8 cellular contexts compared by ENCODE assay signal in the genomic region with DNA sequence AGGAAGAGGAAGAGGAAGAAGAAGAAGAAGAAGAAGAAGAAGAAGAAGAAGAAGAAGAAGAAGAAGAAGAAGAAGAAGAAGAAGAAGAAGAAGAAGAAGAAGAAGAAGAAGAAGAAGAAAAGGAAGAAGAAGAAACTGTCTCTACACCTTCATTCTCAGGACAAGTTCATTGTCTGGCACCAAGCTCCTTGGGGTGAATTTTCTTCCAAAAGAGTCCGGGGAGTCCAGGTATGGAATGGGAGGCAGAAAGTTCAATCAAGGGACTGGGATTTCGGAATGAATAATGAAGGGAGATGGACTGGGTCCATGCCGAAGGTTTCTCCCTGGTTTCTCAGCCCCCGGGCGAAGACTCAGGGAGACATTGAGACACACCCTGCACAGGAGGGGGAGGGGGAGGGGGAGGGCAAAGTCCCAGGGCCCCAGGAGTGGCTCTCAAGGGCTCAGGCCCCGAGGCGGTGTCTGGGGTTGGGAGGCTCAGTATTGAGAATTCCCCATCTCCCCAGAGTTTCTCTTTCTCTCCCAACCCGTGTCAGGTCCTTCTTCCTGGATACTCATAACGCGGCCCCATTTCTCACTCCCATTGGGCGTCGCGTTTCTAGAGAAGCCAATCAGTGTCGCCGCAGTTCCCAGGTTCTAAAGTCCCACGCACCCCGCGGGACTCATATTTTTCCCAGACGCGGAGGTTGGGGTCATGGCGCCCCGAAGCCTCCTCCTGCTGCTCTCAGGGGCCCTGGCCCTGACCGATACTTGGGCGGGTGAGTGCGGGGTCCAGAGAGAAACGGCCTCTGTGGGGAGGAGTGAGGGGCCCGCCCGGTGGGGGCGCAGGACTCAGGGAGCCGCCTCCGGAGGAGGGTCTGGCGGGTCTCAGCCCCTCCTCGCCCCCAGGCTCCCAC. TPM values are rescaled to one million over a fixed set of nuclear protein-coding genes. Genes with fewer than 3 reads are reported as not detected.
DNase-seq lines count a peak whose midpoint lies in the region; ATAC-seq, FAIRE-seq and TF ChIP-seq lines count a peak whose summit lies in the region.

Gene HLA-F, plus strand, starts transcription at position 662 of the 893 bp plus-strand sequence. Its CDS starts 30 bp downstream, at position 692.

- H3K9me3 Mint-ChIP-seq in T-cell = no peaks in the 10 kb centered on the region

- intact Hi-C loops in prostate gland (cut with DNase I) = no loop called here
- intact Hi-C loops in upper lobe of right lung (cut with DNase I) = no loop called here

- H3K36me3 ChIP-seq in right atrium auricular region (peaks cover 13% of the 10 kb centered on the region), prostate gland (no peaks in the 10 kb centered on the region), upper lobe of right lung (peaks cover 26% of the 10 kb centered on the region)

- in situ Hi-C loops in Caki2 (cut with HindIII; ENCODE audit: low pct_unique_long_range_greater_than_20kb, low sequenced_read_pairs) = no loop called here

- H3K4me1 ChIP-seq in right atrium auricular region (peaks cover 0 to 22% of the 10 kb centered on the region in 2 donors), prostate gland (replicated peaks) (no peaks in the 10 kb centered on the region), upper lobe of right lung (peaks cover 20% of the 10 kb centered on the region)

- H3K4me3 Mint-ChIP-seq in T-cell = peak within 1 kb of the TSS; percentile 91 to 96 (median 94)

- POLR2A ChIA-PET in T-cell (lab: Charles Lee) = interaction anchor here (0.6 to 1.5 kb wide), 5 partner anchors 13 to 826 kb away, joined by 4 to 11 read pairs (median 7); no protein-coding TSS in a partner anchor

- H3K4me1 Mint-ChIP-seq in T-cell = peaks cover 47 to 54% (median 52%) of the 10 kb centered on the region in 3 donors

- 3% methylated on average over 25 of the region's 33 CpGs for WGBS in prostate gland

- peaks cover 40% of the 10 kb centered on the region for H3K36me3 Mint-ChIP-seq in T-cell

- H3K27me3 Mint-ChIP-seq in T-cell = no peaks in the 10 kb centered on the region

- no peaks in the 10 kb centered on the region for H3K27me3 ChIP-seq in right atrium auricular region
- H3K27me3 ChIP-seq in prostate gland (replicated peaks; ENCODE audit: insufficient read depth) = no peaks in the 10 kb centered on the region
- no peaks in the 10 kb centered on the region for H3K27me3 ChIP-seq in upper lobe of right lung

- no peak for TF ChIP-seq CTCF in right atrium auricular region (IDR thresholded peaks at IDR 0.05)
- TF ChIP-seq CTCF in prostate gland (IDR thresholded peaks at IDR 0.05) = peak in 2 of 4 experiments; percentile 8
- TF ChIP-seq CTCF in upper lobe of right lung (IDR thresholded peaks at IDR 0.05) = no peak

- DNase-seq in Caki2 (ENCODE audit: low read depth) (peak; percentile 86), HTR-8/SVneo (ENCODE audit: insufficient read length, low spot score) (peak; percentile 94), T-cell (peak; percentile 66 to 90 (median 81)), amygdala (lab: John Stamatoyannopoulos, UW) (peak in 53 of 56 donors; percentile 23 to 88 (median 66)), right atrium auricular region (ENCODE audit: low spot score) (peak; percentile 95), prostate gland (ENCODE audit: low spot score) (peak; percentile 89), upper lobe of right lung (peak; percentile 89)

- ATAC-seq in GM21367 (IDR thresholded peaks at IDR 0.05; ENCODE audit: unreplicated experiment) (peak; percentile 79), T-cell (replicated peaks in 1 of 4) (peak; percentile 88 to 89 (median 88)), upper lobe of right lung (peak; percentile 97)

- peak; percentile 93 for TF ChIP-seq POLR2A in prostate gland (IDR thresholded peaks at IDR 0.05)

- CTCF ChIA-PET in T-cell (lab: Charles Lee) = interaction anchor here (1.3 to 2.7 kb wide), 2 partner anchors 14 to 15 kb away, joined by 5 to 11 read pairs; no protein-coding TSS in a partner anchor

- H3K27ac Mint-ChIP-seq in T-cell = peak within 1 kb of the TSS; percentile 98 to 99

- H3K27ac ChIP-seq in right atrium auricular region = peak within 1 kb of the TSS; percentile 85 to 92
- peak within 1 kb of the TSS; percentile 86 to 88 for H3K27ac ChIP-seq in prostate gland
- peak within 1 kb of the TSS; percentile 92 for H3K27ac ChIP-seq in upper lobe of right lung

- no peaks in the 10 kb centered on the region for H3K9me3 ChIP-seq in right atrium auricular region
- no peaks in the 10 kb centered on the region for H3K9me3 ChIP-seq in prostate gland
- H3K9me3 ChIP-seq in upper lobe of right lung = no peaks in the 10 kb centered on the region

- H3K4me3 ChIP-seq in right atrium auricular region (peak within 1 kb of the TSS; percentile 82 to 83), prostate gland (peak within 1 kb of the TSS; percentile 76 to 79), upper lobe of right lung (peak within 1 kb of the TSS; percentile 98)

- peak; percentile 4 for FAIRE-seq in HTR-8/SVneo (lab: Jason Lieb, UNC)

RNA-seq across cellular contexts. Expression of gene HLA-F, which starts in this region (rescaled TPM):
- total RNA-seq in Caki2 (2014; rRNA removed; shearing (Covaris generic); ENCODE audit: low replicate concordance) = 50.6 and 59.2 TPM in 2 replicates
- total RNA-seq in T-cell = 100 to 1,000 TPM; 600 to 951 (median 748) TPM
- total RNA-seq in right atrium auricular region = 10 to 100 TPM; 21.1 to 36.7 TPM
- 10 to 100 TPM; 34.0 to 62.1 TPM for total RNA-seq in prostate gland
- 157 TPM for total RNA-seq in upper lobe of right lung

Comparison
In these comparisons a context has a peak if more than half of its experiments do, and no peak if none do; other contexts are left out.
1. Peak in every context shown above with its lines: DNase-seq, ATAC-seq, H3K4me3 ChIP-seq and H3K27ac ChIP-seq.